Comparison of ENCODE assay signal across 11 cellular contexts in the genomic region with DNA sequence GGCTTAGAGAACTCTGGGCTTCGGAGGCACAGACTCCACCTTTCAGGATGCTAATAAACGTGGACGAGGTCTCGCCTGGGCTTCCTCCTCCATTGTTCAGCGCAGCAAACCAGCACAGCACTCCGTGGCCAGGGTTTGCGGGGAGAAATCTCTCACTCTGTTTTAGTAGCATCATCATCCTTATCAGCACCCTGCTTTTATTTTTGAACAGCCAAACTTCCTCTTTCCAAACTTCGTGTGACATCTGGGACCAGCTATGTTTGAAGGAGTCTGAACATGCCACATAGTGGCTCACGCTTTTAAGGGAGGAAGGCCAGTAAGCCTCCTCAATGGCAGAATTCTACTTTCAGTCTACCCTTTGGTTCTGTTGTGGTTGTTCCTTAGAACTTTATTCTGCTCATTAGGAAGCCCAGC.
DNase-seq lines count a peak whose midpoint lies in the region; ATAC-seq, FAIRE-seq and TF ChIP-seq lines count a peak whose summit lies in the region.
"Had no signal": no experiment of that assay in that cellular context is flagged by ENCODE, and none has a peak within 500 bp of the region (broad histone marks: within the 10 kb centered on the region; RNA-seq: fewer than 3 reads in every experiment).

No MANE protein-coding gene starts in this region.

- peaks cover 33 to 87% of the 10 kb centered on the region in 2 experiments for H3K79me1 ChIP-seq in IMR-90 (ENCODE audit: low read depth in 1 of 2, low read length in 2 of 2)

- no peak for FAIRE-seq in GM12892 (lab: Jason Lieb, UNC)

- H3K27me3 Mint-ChIP-seq in mesothelial cell of epicardium (ENCODE audit: low read depth): no peaks in the 10 kb centered on the region

- H3K4me3 Mint-ChIP-seq in mesothelial cell of epicardium: no peak overlapping the region
- H3K4me3 Mint-ChIP-seq: nephron had no signal

- peak overlapping the region; percentile 8 for H2AK9ac ChIP-seq in IMR-90 (replicated peaks; ENCODE audit: low read depth, low read length, poor library complexity)

- no TSS peak for BruUV-seq in IMR-90 (replicated peaks; lab: Mats Ljungman, UMichigan)

- peak overlapping the region; percentile 83 for H3K23ac ChIP-seq in IMR-90 (ENCODE audit: low read depth, low read length)

- POLR2A ChIA-PET in IMR-90 (lab: Charles Lee; ENCODE audit: unreplicated experiment): no interaction called here

- peaks cover 24% of the 10 kb centered on the region for H3K9me1 ChIP-seq in IMR-90 (ENCODE audit: insufficient read depth, low read length)

- no peaks in the 10 kb centered on the region for H3K9me3 Mint-ChIP-seq in activated naive CD4-positive, alpha-beta T cell treated with anti-CD3 and anti-CD28 coated beads, Interleukin-2, amount 50 U/mL, for 72 hours
- no peaks in the 10 kb centered on the region for H3K9me3 Mint-ChIP-seq in mesothelial cell of epicardium
- H3K9me3 Mint-ChIP-seq: nephron had no signal

- H2AK5ac ChIP-seq in IMR-90 (ENCODE audit: low read depth, low read length): peak overlapping the region; percentile 83; the same call in 1 of the 2 replicates

- CTCF ChIA-PET in IMR-90 (lab: Yijun Ruan, JAX): interaction anchor here (0.6 kb wide), 1 partner anchor 92 kb away, joined by 7 read pairs; no protein-coding TSS in a partner anchor

- no peaks in the 10 kb centered on the region for H3K9me3 ChIP-seq in IMR-90 (ENCODE audit: control insufficient read depth, insufficient read depth, low read length)
- H3K9me3 ChIP-seq: heart left ventricle had no signal

- ATAC-seq in IMR-90 (ENCODE audit: low read depth): no peak
- peak in 1 of 2 donors; percentile 57 for ATAC-seq in activated naive CD4-positive, alpha-beta T cell treated with anti-CD3 and anti-CD28 coated beads, Interleukin-2, amount 50 U/mL, for 72 hours
- no peak for ATAC-seq in HG02981 (IDR thresholded peaks at IDR 0.05; ENCODE audit: unreplicated experiment)
- no peak for ATAC-seq in HG02885 (IDR thresholded peaks at IDR 0.05; ENCODE audit: poor library complexity, unreplicated experiment)

- H3K36me3 Mint-ChIP-seq in activated naive CD4-positive, alpha-beta T cell treated with anti-CD3 and anti-CD28 coated beads, Interleukin-2, amount 50 U/mL, for 72 hours: no peaks in the 10 kb centered on the region
- no peaks in the 10 kb centered on the region for H3K36me3 Mint-ChIP-seq in mesothelial cell of epicardium

- H3K27ac Mint-ChIP-seq in activated naive CD4-positive, alpha-beta T cell treated with anti-CD3 and anti-CD28 coated beads, Interleukin-2, amount 50 U/mL, for 72 hours: peak overlapping the region; percentile 74 to 80
- H3K27ac Mint-ChIP-seq in mesothelial cell of epicardium: peak overlapping the region; percentile 37

- peak overlapping the region; percentile 84 for H2BK120ac ChIP-seq in IMR-90 (ENCODE audit: low read depth, low read length)

- H4K5ac ChIP-seq in IMR-90 (ENCODE audit: low read depth, low read length): peak overlapping the region; percentile 72

- H3K36me3 ChIP-seq in IMR-90 (ENCODE audit: control insufficient read depth, insufficient read depth, low read length): no peaks in the 10 kb centered on the region
- H3K36me3 ChIP-seq: heart left ventricle had no signal

- H2BK5ac ChIP-seq in IMR-90 (ENCODE audit: low read depth, low read length, poor library complexity, severe bottlenecking): peak overlapping the region; percentile 96

- H3K4me1 ChIP-seq in IMR-90 (ENCODE audit: control insufficient read depth, insufficient read depth, low read length): peaks cover 40% of the 10 kb centered on the region

- H3K4ac ChIP-seq in IMR-90 (ENCODE audit: low read depth, low read length): peak overlapping the region; percentile 88

- no peaks in the 10 kb centered on the region for H3K27me3 ChIP-seq in IMR-90 (ENCODE audit: control insufficient read depth, insufficient read depth, low read length)
- H3K27me3 ChIP-seq: heart left ventricle had no signal

- peak overlapping the region; percentile 94 for H3K14ac ChIP-seq in IMR-90 (replicated peaks; ENCODE audit: low read depth, low read length)

- intact Hi-C loops in IMR-90 (cut with micrococcal nuclease): no loop called here

- H4K20me1 ChIP-seq in IMR-90 (ENCODE audit: insufficient read depth, low read length): peaks cover 6% of the 10 kb centered on the region; the same call in 1 of the 2 replicates

- no peak overlapping the region for H3K4me2 ChIP-seq in IMR-90 (ENCODE audit: low read depth, low read length)

- no peak overlapping the region for H2AFZ ChIP-seq in IMR-90 (replicated peaks; ENCODE audit: low read length, poor library complexity)

- H3K4me3 ChIP-seq in IMR-90 (ENCODE audit: insufficient read depth, low read depth, low read length): no peak overlapping the region

- peak overlapping the region; percentile 85 for H2BK20ac ChIP-seq in IMR-90 (ENCODE audit: low read depth, low read length)

- in situ Hi-C loops in IMR-90 (cut with MboI; ENCODE audit: low sequenced_read_pairs): no loop called here

- peak overlapping the region; percentile 89 for H2BK15ac ChIP-seq in IMR-90 (ENCODE audit: low read depth, low read length)

- WGBS in IMR-90 (ENCODE audit: extremely low coverage in 2 of 2, insufficient read length in 1 of 2), 2 experiments: 88% methylated on average over 7 of the region's 9 CpGs; no CpG with 5 or more reads in 1 of the 2 experiments

- peaks cover 77% of the 10 kb centered on the region for H3K4me1 Mint-ChIP-seq in mesothelial cell of epicardium

- peak overlapping the region; percentile 78 for H4K91ac ChIP-seq in IMR-90 (ENCODE audit: insufficient read depth, low read depth, low read length)

- dilution Hi-C loops in IMR-90 (cut with HindIII; ENCODE audit: low sequenced_read_pairs, unreplicated experiment): no loop called here

- H3K56ac ChIP-seq in IMR-90 (ENCODE audit: extremely low read depth, insufficient read depth, low read length): no peak overlapping the region

- TF ChIP-seq CTCF in IMR-90 (conservative IDR thresholded peaks at IDR 0.05; ENCODE audit: low read depth, low read length): no peak
- TF ChIP-seq CTCF in mesothelial cell of epicardium (IDR thresholded peaks at IDR 0.05; ENCODE audit: unreplicated experiment): no peak

- TF ChIP-seq POLR2A in IMR-90 (IDR thresholded peaks at IDR 0.05; ENCODE audit: low read depth, low read length): no peak
- TF ChIP-seq POLR2A in GM12892 (IDR thresholded peaks at IDR 0.05; ENCODE audit: low read depth, low read length): no peak

- peak; percentile 33 for DNase-seq in CD1c-positive myeloid dendritic cell (ENCODE audit: extremely low spot score)
- no peak for DNase-seq in IMR-90
- DNase-seq in activated naive CD4-positive, alpha-beta T cell treated with anti-CD3 and anti-CD28 coated beads, Interleukin-2, amount 50 U/mL, for 72 hours (ENCODE audit: low spot score in 2 of 2): no peak
- DNase-seq in mesothelial cell of epicardium (ENCODE audit: low spot score in 2 of 2, unreplicated experiment in 2 of 2): no peak
- no peak for DNase-seq in GM12892 (ENCODE audit: insufficient read length)
- no peak for DNase-seq in stimulated activated CD8-positive, alpha-beta memory T cell treated with anti-CD3 and anti-CD28 coated beads, Interleukin-4, amount 100 ng/mL, for 48 hours
- DNase-seq: heart left ventricle, NCI-H1436 had no signal

- H3K18ac ChIP-seq in IMR-90 (ENCODE audit: low read depth, low read length): peak overlapping the region; percentile 83

- H4K8ac ChIP-seq in IMR-90 (ENCODE audit: low read depth in 2 of 2, low read length in 2 of 2): peak overlapping the region; percentile 76 to 87

- H3K27ac ChIP-seq in IMR-90 (ENCODE audit: insufficient read depth, low read length): peak overlapping the region; percentile 55

- TF ChIP-seq RAD21 in IMR-90 (IDR thresholded peaks at IDR 0.05; ENCODE audit: low read length): no peak

- H3K9ac ChIP-seq in IMR-90 (ENCODE audit: low read depth, low read length): peak overlapping the region; percentile 28; the same call in 1 of the 2 replicates

TF ChIP-seq in IMR-90, 13 proteins besides CTCF, POLR2A, EP300 and RAD21:
- TF ChIP-seq MAFK (IDR thresholded peaks at IDR 0.05; ENCODE audit: low read depth, low read length) (no peak), MAZ (IDR thresholded peaks at IDR 0.05; ENCODE audit: borderline replicate concordance, low read depth, low read length) (no peak), ELK1 (IDR thresholded peaks at IDR 0.05; ENCODE audit: borderline replicate concordance, low read depth, low read length) (no peak), BHLHE40 (IDR thresholded peaks at IDR 0.05; ENCODE audit: low read depth, low read length) (no peak), CHD1 (IDR thresholded peaks at IDR 0.05; ENCODE audit: low read depth, low read length) (no peak), RCOR1 (IDR thresholded peaks at IDR 0.05; ENCODE audit: insufficient replicate concordance, low read length) (no peak), FOS (IDR thresholded peaks at IDR 0.05; ENCODE audit: low read depth, low read length) (no peak), MXI1 (IDR thresholded peaks at IDR 0.05; ENCODE audit: borderline replicate concordance, low read depth, low read length) (no peak), SMC3 (IDR thresholded peaks at IDR 0.05; ENCODE audit: low read depth, low read length) (no peak), RFX5 (IDR thresholded peaks at IDR 0.05; ENCODE audit: low read depth, low read length) (no peak), CEBPB (IDR thresholded peaks at IDR 0.05; ENCODE audit: low read depth, low read length) (no peak), USF2 (IDR thresholded peaks at IDR 0.05; ENCODE audit: low read depth, low read length) (no peak), NFE2L2 (IDR thresholded peaks at IDR 0.05; ENCODE audit: low read depth, low read length) (no peak)
TF ChIP-seq in IMR-90: peak in this region for 0.
